Comparison of ENCODE assay signal across 8 cellular contexts in genomic region chr1:187928288-187928687, GRCh38.
DNase-seq lines count a peak whose midpoint lies in the region; ATAC-seq and TF ChIP-seq lines count a peak whose summit lies in the region.

No MANE protein-coding gene starts in this region.

- TF ChIP-seq POLR2A in GM18505 (IDR thresholded peaks at IDR 0.05; ENCODE audit: borderline replicate concordance, extremely low read depth, insufficient read depth, insufficient read length), result no peak

- H3K27ac ChIP-seq in RWPE1, result no peak overlapping the region

- POLR2A ChIA-PET in BJ (lab: Charles Lee), result no interaction called here
- POLR2A ChIA-PET in HEK293T (lab: Yijun Ruan, JAX), result no interaction called here
- POLR2A ChIA-PET in RWPE1 (lab: Yijun Ruan, JAX; ENCODE audit: low non-redundant PET), result no interaction called here

- no peaks in the 10 kb centered on the region for H3K36me3 ChIP-seq in BJ (ENCODE audit: control insufficient read depth, insufficient read depth, low read length)

- CTCF ChIA-PET in BJ (lab: Yijun Ruan, JAX), result no interaction called here
- CTCF ChIA-PET in HEK293T (lab: Yijun Ruan, JAX), result interaction anchor here (0.6 kb wide), 1 partner anchor 392 kb away, joined by 3 read pairs; no protein-coding TSS in a partner anchor
- CTCF ChIA-PET in RWPE1 (lab: Yijun Ruan, JAX), result interaction anchor here (0.6 kb wide), 3 partner anchors 130 to 689 kb away, joined by 3 read pairs; no protein-coding TSS in a partner anchor

- no peaks in the 10 kb centered on the region for H3K27me3 ChIP-seq in BJ (ENCODE audit: control insufficient read depth, insufficient read depth, low read length)

- no peak for ATAC-seq in GM18505 (IDR thresholded peaks at IDR 0.05; ENCODE audit: unreplicated experiment)

- DNase-seq in BJ (ENCODE audit: low read depth) (no peak), HEK293T (ENCODE audit: extremely low spot score) (peak; percentile 25), RWPE1 (ENCODE audit: low spot score) (peak; percentile 7), inferior parietal cortex (ENCODE audit: extremely low spot score) (peak; percentile 45), NCI-H526 treated with DMSO at 0.1 percent for 48 hours (lab: John Stamatoyannopoulos, UW) (no peak), AML-193 (lab: John Stamatoyannopoulos, UW) (no peak)
- DNase-seq in stimulated activated CD4-positive, alpha-beta T cell treated with anti-CD3 and anti-CD28 coated beads, Interleukin-4, amount 100 ng/mL, for 4 hours, result no peak

- TF ChIP-seq CTCF in BJ (IDR thresholded peaks at IDR 0.05; ENCODE audit: insufficient read depth, low read depth, low read length) (peak; percentile 35; the same call in 1 of the 2 replicates), RWPE1 (conservative IDR thresholded peaks at IDR 0.05; ENCODE audit: low read depth) (peak; percentile 19; the same call in 1 of the 2 replicates)

- no peak overlapping the region for H3K4me3 ChIP-seq in BJ (ENCODE audit: low read depth, low read length)

TF ChIP-seq in HEK293T, 16 proteins besides CTCF, POLR2A, EP300 and RAD21:
- TF ChIP-seq TARDBP (IDR thresholded peaks at IDR 0.05) (no peak), FOXM1 (IDR thresholded peaks at IDR 0.05; ENCODE audit: borderline replicate concordance) (no peak), L3MBTL2 (conservative IDR thresholded peaks at IDR 0.05) (no peak), SUZ12 (IDR thresholded peaks at IDR 0.05) (no peak), ARNT (IDR thresholded peaks at IDR 0.05) (no peak), LEF1 (IDR thresholded peaks at IDR 0.05; ENCODE audit: borderline replicate concordance) (no peak), SP1 (IDR thresholded peaks at IDR 0.05) (no peak), FOXK2 (IDR thresholded peaks at IDR 0.05) (no peak), NFRKB (IDR thresholded peaks at IDR 0.05) (no peak), PKNOX1 (IDR thresholded peaks at IDR 0.05) (no peak), CTBP1 (IDR thresholded peaks at IDR 0.05; ENCODE audit: borderline replicate concordance) (no peak), FOXA1 (IDR thresholded peaks at IDR 0.05) (no peak), BHLHE40 (IDR thresholded peaks at IDR 0.05; ENCODE audit: borderline replicate concordance) (no peak)
TF ChIP-seq in HEK293T: peak in this region for 0.

Comparison
In these comparisons a context has a peak if more than half of its experiments do, and no peak if none do; other contexts are left out.
1. DNase-seq: peak in HEK293T (single experiment), RWPE1 (single experiment) and inferior parietal cortex (single experiment); none in BJ (single experiment), NCI-H526 treated with DMSO at 0.1 percent for 48 hours (single experiment), AML-193 (0 of 2) and stimulated activated CD4-positive, alpha-beta T cell treated with anti-CD3 and anti-CD28 coated beads, Interleukin-4, amount 100 ng/mL, for 4 hours (0 of 2).